ENCODE assay signal across 14 cellular contexts in the genomic region with DNA sequence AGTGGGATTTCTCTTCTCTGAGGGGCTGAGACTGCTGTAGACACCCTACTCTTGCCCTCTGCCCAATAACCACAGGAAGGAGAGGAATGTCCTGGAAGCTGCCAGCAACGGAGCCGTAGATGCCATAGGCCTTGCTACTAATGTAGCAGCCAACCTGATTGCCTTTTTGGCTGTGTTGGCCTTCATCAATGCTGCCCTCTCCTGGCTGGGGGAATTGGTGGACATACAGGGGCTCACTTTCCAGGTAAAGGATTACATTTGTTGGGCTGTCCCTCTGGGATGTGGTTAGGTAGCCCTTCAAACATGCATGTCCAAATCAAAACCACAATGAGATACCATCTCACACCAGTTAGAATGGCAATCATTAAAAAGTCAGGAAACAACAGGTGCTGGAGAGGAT. TPM values are rescaled to one million over a fixed set of nuclear protein-coding genes. Genes with fewer than 3 reads are reported as not detected.
A peak's percentile ranks its signal among the peaks of the same experiment; 100 is the strongest.
DNase-seq lines count a peak whose midpoint lies in the region; ATAC-seq, FAIRE-seq and TF ChIP-seq lines count a peak whose summit lies in the region.
"Had no signal": no experiment of that assay in that cellular context is flagged by ENCODE, and none has a peak within 500 bp of the region (broad histone marks: within the 10 kb centered on the region; RNA-seq: fewer than 3 reads in every experiment).

No MANE protein-coding gene starts in this region.

- no peaks in the 10 kb centered on the region for H3K27me3 Mint-ChIP-seq in activated naive CD4-positive, alpha-beta T cell treated with anti-CD3 and anti-CD28 coated beads for 36 hours (ENCODE audit: low read depth)
- H3K27me3 Mint-ChIP-seq: CD4-positive, alpha-beta T cell had no signal

- H3K4me1 ChIP-seq in H1 (replicated peaks in 1 of 4; ENCODE audit: control insufficient read depth in 3 of 4, insufficient read depth in 4 of 4, low read length in 3 of 4), result no peaks in the 10 kb centered on the region

- H3K4me3 ChIP-seq in NB4 (ENCODE audit: low read depth, low read length), result no peak overlapping the region
- no peak overlapping the region for H3K4me3 ChIP-seq in H1 (ENCODE audit: extremely low read depth in 1 of 4, insufficient read depth in 2 of 4, low read depth in 3 of 4, low read length in 4 of 4)
- H3K4me3 ChIP-seq: SK-N-MC had no signal

- H3K27ac Mint-ChIP-seq in activated naive CD4-positive, alpha-beta T cell treated with anti-CD3 and anti-CD28 coated beads for 36 hours, result no peak overlapping the region
- H3K27ac Mint-ChIP-seq: CD4-positive, alpha-beta T cell; immature natural killer cell; nephron had no signal

- H4K91ac ChIP-seq in H1 (replicated peaks; ENCODE audit: insufficient read length, low read length), result no peak overlapping the region

- no peak overlapping the region for H2BK120ac ChIP-seq in H1 (replicated peaks; ENCODE audit: low read depth, low read length)

- peak; percentile 64 to 70 for TF ChIP-seq RAD21 in H1 (IDR thresholded peaks at IDR 0.05 in 1 of 2, conservative IDR thresholded peaks at IDR 0.05 in 1 of 2; ENCODE audit: low read depth in 2 of 2, low read length in 2 of 2)

- H2BK5ac ChIP-seq in H1 (ENCODE audit: low read depth, low read length), result no peak overlapping the region

- no peaks in the 10 kb centered on the region for H3K79me2 ChIP-seq in H1 (ENCODE audit: control insufficient read depth in 1 of 2, insufficient read depth in 2 of 2, low read length in 2 of 2)

- H3K27ac ChIP-seq in H1 (ENCODE audit: low read depth, low read length), result no peak overlapping the region
- H3K27ac ChIP-seq: SK-N-MC had no signal

- TF ChIP-seq CTCF in NB4 (IDR thresholded peaks at IDR 0.05; ENCODE audit: low read depth, low read length) (peak; percentile 16), H1 (IDR thresholded peaks at IDR 0.05; ENCODE audit: control extremely low read depth in 1 of 3, insufficient read depth in 1 of 3, low read depth in 1 of 3, low read length in 3 of 3) (peak; percentile 65 to 73 (median 69))

- H3K14ac ChIP-seq in H1 (ENCODE audit: insufficient read length), result no peak overlapping the region

- H3K4me2 ChIP-seq in H1 (ENCODE audit: insufficient read depth in 1 of 2, low read depth in 2 of 2, low read length in 2 of 2), result no peak overlapping the region

- POLR2A ChIA-PET in H1 (lab: Charles Lee; ENCODE audit: partially characterized antibody), result no interaction called here

- FAIRE-seq in H1 (lab: Jason Lieb, UNC), result no peak

- no peak overlapping the region for H2BK12ac ChIP-seq in H1 (ENCODE audit: low read depth, low read length)

- H2AFZ ChIP-seq in H1 (ENCODE audit: low read length), result 0 out of 2 replicates have a peak overlapping the region, but pooled peaks have one; percentile 51

- CTCF ChIA-PET in activated naive CD4-positive, alpha-beta T cell treated with anti-CD3 and anti-CD28 coated beads for 36 hours (lab: Charles Lee), result no interaction called here
- CTCF ChIA-PET in H1 (lab: Charles Lee; ENCODE audit: partially characterized antibody), result interaction anchor here (0.9 to 3.9 kb wide), 7 partner anchors 11 to 105 kb away, joined by 3 to 20 read pairs (median 5); no protein-coding TSS in a partner anchor

- H3K27me3 ChIP-seq in H1 (replicated peaks in 1 of 4; ENCODE audit: control insufficient read depth in 3 of 4, extremely low read depth in 1 of 4, insufficient read depth in 3 of 4, low read length in 3 of 4), result no peaks in the 10 kb centered on the region

- 86% methylated on average over 2 of the region's 2 CpGs; no CpG with 5 or more reads in 1 of the 2 experiments for WGBS in H1 (ENCODE audit: extremely low coverage in 1 of 2, insufficient coverage in 1 of 2, insufficient read length in 1 of 2, insufficient replicate concordance in 2 of 2, low coverage in 1 of 2, low lambda C conversion rate in 2 of 2, missing lambda C conversion rate in 1 of 2), 2 experiments

- H3K9ac ChIP-seq in H1 (replicated peaks in 1 of 4; ENCODE audit: extremely low read depth in 1 of 4, low read depth in 3 of 4, low read length in 3 of 4), result no peak overlapping the region

- no peaks in the 10 kb centered on the region for H3K4me1 Mint-ChIP-seq in activated naive CD4-positive, alpha-beta T cell treated with anti-CD3 and anti-CD28 coated beads for 36 hours (ENCODE audit: low read depth)
- H3K4me1 Mint-ChIP-seq: immature natural killer cell, nephron had no signal

- peak; percentile 22 for DNase-seq in activated naive CD4-positive, alpha-beta T cell treated with anti-CD3 and anti-CD28 coated beads for 36 hours
- no peak for DNase-seq in activated naive CD4-positive, alpha-beta T cell (lab: John Stamatoyannopoulos, UW)
- DNase-seq in NB4 (ENCODE audit: low read depth) (no peak), H1 (ENCODE audit: low read depth in 1 of 2, low spot score in 2 of 2) (peak in 1 of 2 experiments; percentile 50), posterior vena cava (ENCODE audit: low spot score) (no peak)
- DNase-seq in stimulated activated naive CD4-positive, alpha-beta T cell treated with Interleukin-2 at 50 U/mL for 16 hours (lab: John Stamatoyannopoulos, UW), result peak; percentile 1
- DNase-seq: activated CD8-positive, alpha-beta memory T cell treated with anti-CD3 and anti-CD28 coated beads for 24 hours; NCI-H2081 had no signal

- H3K18ac ChIP-seq in H1 (ENCODE audit: extremely low read depth, low read length), result no peak overlapping the region

- TF ChIP-seq POLR2A in NB4 (IDR thresholded peaks at IDR 0.05; ENCODE audit: extremely low read depth, insufficient read length) (no peak), H1 (IDR thresholded peaks at IDR 0.05; ENCODE audit: control extremely low read depth in 1 of 2, low read depth in 2 of 2, low read length in 2 of 2) (no peak)

- H3K9me3 Mint-ChIP-seq in activated naive CD4-positive, alpha-beta T cell treated with anti-CD3 and anti-CD28 coated beads for 36 hours, result no peaks in the 10 kb centered on the region
- H3K9me3 Mint-ChIP-seq: immature natural killer cell had no signal

- no peak overlapping the region for H3K56ac ChIP-seq in H1 (replicated peaks; ENCODE audit: insufficient read length, low read depth, low read length)

- H3K36me3 ChIP-seq in H1 (ENCODE audit: control insufficient read depth in 2 of 4, insufficient read depth in 4 of 4, low read length in 3 of 4), result no peaks in the 10 kb centered on the region

- H2AK5ac ChIP-seq in H1 (ENCODE audit: low read depth, low read length), result no peak overlapping the region

- H3K4me3 Mint-ChIP-seq in activated naive CD4-positive, alpha-beta T cell treated with anti-CD3 and anti-CD28 coated beads for 36 hours, result no peak overlapping the region
- H3K4me3 Mint-ChIP-seq: CD4-positive, alpha-beta T cell; immature natural killer cell; nephron had no signal

- H4K20me1 ChIP-seq in H1 (replicated peaks in 1 of 2; ENCODE audit: control insufficient read depth in 1 of 2, insufficient read depth in 2 of 2, low read length in 2 of 2), result no peaks in the 10 kb centered on the region

- no peaks in the 10 kb centered on the region for H3K23me2 ChIP-seq in H1 (ENCODE audit: low read depth, low read length)

- TF ChIP-seq EP300 in H1 (IDR thresholded peaks at IDR 0.05; ENCODE audit: borderline replicate concordance in 1 of 2, low read depth in 2 of 2, low read length in 2 of 2), result no peak

- H3K9me3 ChIP-seq in H1 (ENCODE audit: insufficient read depth in 2 of 2, low read depth in 1 of 2, low read length in 1 of 2), result no peaks in the 10 kb centered on the region

- no peaks in the 10 kb centered on the region for H3K79me1 ChIP-seq in H1 (ENCODE audit: low read depth, low read length)

- H4K8ac ChIP-seq in H1 (ENCODE audit: extremely low read depth, insufficient read depth, low read length), result no peak overlapping the region

- no peak overlapping the region for H2BK20ac ChIP-seq in H1 (ENCODE audit: low read length)

- H3K23ac ChIP-seq in H1 (ENCODE audit: insufficient read length), result no peak overlapping the region

- intact Hi-C loops in activated naive CD4-positive, alpha-beta T cell treated with anti-CD3 and anti-CD28 coated beads for 36 hours (cut with micrococcal nuclease), result no loop called here
- intact Hi-C loops in posterior vena cava (cut with DNase I), result no loop called here

- H3K36me3 Mint-ChIP-seq in activated naive CD4-positive, alpha-beta T cell treated with anti-CD3 and anti-CD28 coated beads for 36 hours (ENCODE audit: low read depth), result no peaks in the 10 kb centered on the region

- H2BK15ac ChIP-seq in H1 (ENCODE audit: low read length), result no peak overlapping the region

- ATAC-seq in GM19324 (IDR thresholded peaks at IDR 0.05; ENCODE audit: low FRiP score, unreplicated experiment), result no peak
- ATAC-seq in GM21786 (IDR thresholded peaks at IDR 0.05; ENCODE audit: unreplicated experiment), result no peak

- no peak overlapping the region for H3K4ac ChIP-seq in H1 (replicated peaks; ENCODE audit: insufficient read length, low read depth, low read length)

- no peak overlapping the region for H4K5ac ChIP-seq in H1 (ENCODE audit: insufficient read length, low read depth, low read length)

TF ChIP-seq in H1, 55 proteins besides CTCF, POLR2A, EP300 and RAD21 (continues in another document):
- TF ChIP-seq POLR2AphosphoS5 (IDR thresholded peaks at IDR 0.05; ENCODE audit: low read depth, low read length), result no peak
- TF ChIP-seq, protein P1, sequence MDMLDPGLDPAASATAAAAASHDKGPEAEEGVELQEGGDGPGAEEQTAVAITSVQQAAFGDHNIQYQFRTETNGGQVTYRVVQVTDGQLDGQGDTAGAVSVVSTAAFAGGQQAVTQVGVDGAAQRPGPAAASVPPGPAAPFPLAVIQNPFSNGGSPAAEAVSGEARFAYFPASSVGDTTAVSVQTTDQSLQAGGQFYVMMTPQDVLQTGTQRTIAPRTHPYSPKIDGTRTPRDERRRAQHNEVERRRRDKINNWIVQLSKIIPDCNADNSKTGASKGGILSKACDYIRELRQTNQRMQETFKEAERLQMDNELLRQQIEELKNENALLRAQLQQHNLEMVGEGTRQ (IDR thresholded peaks at IDR 0.05; ENCODE audit: low read length), result no peak
- TF ChIP-seq BRCA1 (IDR thresholded peaks at IDR 0.05; ENCODE audit: low read depth, low read length), result no peak
- no peak for TF ChIP-seq SIN3A (conservative IDR thresholded peaks at IDR 0.05 in 1 of 2, IDR thresholded peaks at IDR 0.05 in 1 of 2; ENCODE audit: low read depth in 1 of 2, low read length in 2 of 2)
- no peak for TF ChIP-seq CBX8 (IDR thresholded peaks at IDR 0.05; ENCODE audit: borderline replicate concordance, low read depth, low read length)

RNA-seq across cellular contexts. Expression of a gene that starts 16.1 kb away (rescaled TPM):
- total RNA-seq in activated naive CD4-positive, alpha-beta T cell treated with anti-CD3 and anti-CD28 coated beads for 36 hours, result not detected
- total RNA-seq in H1 (2021; fragmentation: NEBNext Ultra II Directional; extraction: Animal tissue kit (Norgen Biotek cat#: 25700)), result not detected in 2 replicates
- polyA plus RNA-seq in H1 (2011; rRNA removed), result 0.11 TPM in 1 of 2 replicates, not detected in the other
- polyA plus RNA-seq in H1 (2011; cell fraction: cytosol; rRNA removed), result 0.01 TPM
- 0.29 TPM for polyA plus RNA-seq in H1 (2011; cell fraction: nucleus; rRNA removed)
- 0.07 to 0.23 TPM in 2 of 4 replicates, not detected in the others for polyA plus RNA-seq in H1 (2012, experiment 1 of 2)
- not detected for polyA plus RNA-seq in H1 (2012, experiment 2 of 2)
- 0.04 TPM for polyA plus RNA-seq in H1 (2013, experiment 1 of 2)
- polyA plus RNA-seq in H1 (2013, experiment 2 of 2), result 0.02 TPM
- polyA minus RNA-seq in H1 (2011; rRNA and poly(A)+ RNA removed), result 0.03 and 0.07 TPM in 2 replicates
- not detected for polyA minus RNA-seq in H1 (2011; cell fraction: cytosol; rRNA and poly(A)+ RNA removed)
- polyA minus RNA-seq in H1 (2011; cell fraction: nucleus; rRNA and poly(A)+ RNA removed), result not detected
- not detected for total RNA-seq in posterior vena cava
- total RNA-seq: CD4-positive, alpha-beta T cell had no signal
- polyA plus RNA-seq: immature natural killer cell had no signal

Comparison
In these comparisons a context has a peak if more than half of its experiments do, and no peak if none do; other contexts are left out.
1. DNase-seq: peak in activated naive CD4-positive, alpha-beta T cell treated with anti-CD3 and anti-CD28 coated beads for 36 hours (single experiment) and stimulated activated naive CD4-positive, alpha-beta T cell treated with Interleukin-2 at 50 U/mL for 16 hours (single experiment); none in activated naive CD4-positive, alpha-beta T cell (0 of 4), NB4 (single experiment) and posterior vena cava (single experiment).